1 cellular context compared by ENCODE assay signal in genomic region chr7:73890541-73891147, GRCh38.
TF ChIP-seq lines count a peak whose summit lies in the region.

No MANE protein-coding gene starts in this region.

TF ChIP-seq in H1, 55 proteins besides CTCF, POLR2A, EP300 and RAD21:
- TF ChIP-seq, protein P1, sequence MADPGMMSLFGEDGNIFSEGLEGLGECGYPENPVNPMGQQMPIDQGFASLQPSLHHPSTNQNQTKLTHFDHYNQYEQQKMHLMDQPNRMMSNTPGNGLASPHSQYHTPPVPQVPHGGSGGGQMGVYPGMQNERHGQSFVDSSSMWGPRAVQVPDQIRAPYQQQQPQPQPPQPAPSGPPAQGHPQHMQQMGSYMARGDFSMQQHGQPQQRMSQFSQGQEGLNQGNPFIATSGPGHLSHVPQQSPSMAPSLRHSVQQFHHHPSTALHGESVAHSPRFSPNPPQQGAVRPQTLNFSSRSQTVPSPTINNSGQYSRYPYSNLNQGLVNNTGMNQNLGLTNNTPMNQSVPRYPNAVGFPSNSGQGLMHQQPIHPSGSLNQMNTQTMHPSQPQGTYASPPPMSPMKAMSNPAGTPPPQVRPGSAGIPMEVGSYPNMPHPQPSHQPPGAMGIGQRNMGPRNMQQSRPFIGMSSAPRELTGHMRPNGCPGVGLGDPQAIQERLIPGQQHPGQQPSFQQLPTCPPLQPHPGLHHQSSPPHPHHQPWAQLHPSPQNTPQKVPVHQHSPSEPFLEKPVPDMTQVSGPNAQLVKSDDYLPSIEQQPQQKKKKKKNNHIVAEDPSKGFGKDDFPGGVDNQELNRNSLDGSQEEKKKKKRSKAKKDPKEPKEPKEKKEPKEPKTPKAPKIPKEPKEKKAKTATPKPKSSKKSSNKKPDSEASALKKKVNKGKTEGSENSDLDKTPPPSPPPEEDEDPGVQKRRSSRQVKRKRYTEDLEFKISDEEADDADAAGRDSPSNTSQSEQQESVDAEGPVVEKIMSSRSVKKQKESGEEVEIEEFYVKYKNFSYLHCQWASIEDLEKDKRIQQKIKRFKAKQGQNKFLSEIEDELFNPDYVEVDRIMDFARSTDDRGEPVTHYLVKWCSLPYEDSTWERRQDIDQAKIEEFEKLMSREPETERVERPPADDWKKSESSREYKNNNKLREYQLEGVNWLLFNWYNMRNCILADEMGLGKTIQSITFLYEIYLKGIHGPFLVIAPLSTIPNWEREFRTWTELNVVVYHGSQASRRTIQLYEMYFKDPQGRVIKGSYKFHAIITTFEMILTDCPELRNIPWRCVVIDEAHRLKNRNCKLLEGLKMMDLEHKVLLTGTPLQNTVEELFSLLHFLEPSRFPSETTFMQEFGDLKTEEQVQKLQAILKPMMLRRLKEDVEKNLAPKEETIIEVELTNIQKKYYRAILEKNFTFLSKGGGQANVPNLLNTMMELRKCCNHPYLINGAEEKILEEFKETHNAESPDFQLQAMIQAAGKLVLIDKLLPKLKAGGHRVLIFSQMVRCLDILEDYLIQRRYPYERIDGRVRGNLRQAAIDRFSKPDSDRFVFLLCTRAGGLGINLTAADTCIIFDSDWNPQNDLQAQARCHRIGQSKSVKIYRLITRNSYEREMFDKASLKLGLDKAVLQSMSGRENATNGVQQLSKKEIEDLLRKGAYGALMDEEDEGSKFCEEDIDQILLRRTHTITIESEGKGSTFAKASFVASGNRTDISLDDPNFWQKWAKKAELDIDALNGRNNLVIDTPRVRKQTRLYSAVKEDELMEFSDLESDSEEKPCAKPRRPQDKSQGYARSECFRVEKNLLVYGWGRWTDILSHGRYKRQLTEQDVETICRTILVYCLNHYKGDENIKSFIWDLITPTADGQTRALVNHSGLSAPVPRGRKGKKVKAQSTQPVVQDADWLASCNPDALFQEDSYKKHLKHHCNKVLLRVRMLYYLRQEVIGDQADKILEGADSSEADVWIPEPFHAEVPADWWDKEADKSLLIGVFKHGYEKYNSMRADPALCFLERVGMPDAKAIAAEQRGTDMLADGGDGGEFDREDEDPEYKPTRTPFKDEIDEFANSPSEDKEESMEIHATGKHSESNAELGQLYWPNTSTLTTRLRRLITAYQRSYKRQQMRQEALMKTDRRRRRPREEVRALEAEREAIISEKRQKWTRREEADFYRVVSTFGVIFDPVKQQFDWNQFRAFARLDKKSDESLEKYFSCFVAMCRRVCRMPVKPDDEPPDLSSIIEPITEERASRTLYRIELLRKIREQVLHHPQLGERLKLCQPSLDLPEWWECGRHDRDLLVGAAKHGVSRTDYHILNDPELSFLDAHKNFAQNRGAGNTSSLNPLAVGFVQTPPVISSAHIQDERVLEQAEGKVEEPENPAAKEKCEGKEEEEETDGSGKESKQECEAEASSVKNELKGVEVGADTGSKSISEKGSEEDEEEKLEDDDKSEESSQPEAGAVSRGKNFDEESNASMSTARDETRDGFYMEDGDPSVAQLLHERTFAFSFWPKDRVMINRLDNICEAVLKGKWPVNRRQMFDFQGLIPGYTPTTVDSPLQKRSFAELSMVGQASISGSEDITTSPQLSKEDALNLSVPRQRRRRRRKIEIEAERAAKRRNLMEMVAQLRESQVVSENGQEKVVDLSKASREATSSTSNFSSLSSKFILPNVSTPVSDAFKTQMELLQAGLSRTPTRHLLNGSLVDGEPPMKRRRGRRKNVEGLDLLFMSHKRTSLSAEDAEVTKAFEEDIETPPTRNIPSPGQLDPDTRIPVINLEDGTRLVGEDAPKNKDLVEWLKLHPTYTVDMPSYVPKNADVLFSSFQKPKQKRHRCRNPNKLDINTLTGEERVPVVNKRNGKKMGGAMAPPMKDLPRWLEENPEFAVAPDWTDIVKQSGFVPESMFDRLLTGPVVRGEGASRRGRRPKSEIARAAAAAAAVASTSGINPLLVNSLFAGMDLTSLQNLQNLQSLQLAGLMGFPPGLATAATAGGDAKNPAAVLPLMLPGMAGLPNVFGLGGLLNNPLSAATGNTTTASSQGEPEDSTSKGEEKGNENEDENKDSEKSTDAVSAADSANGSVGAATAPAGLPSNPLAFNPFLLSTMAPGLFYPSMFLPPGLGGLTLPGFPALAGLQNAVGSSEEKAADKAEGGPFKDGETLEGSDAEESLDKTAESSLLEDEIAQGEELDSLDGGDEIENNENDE (IDR thresholded peaks at IDR 0.05; ENCODE audit: insufficient replicate concordance, low read length), result no peak
- no peak for TF ChIP-seq SP2 (IDR thresholded peaks at IDR 0.05; ENCODE audit: low read length)
- TF ChIP-seq EZH2 (IDR thresholded peaks at IDR 0.05; ENCODE audit: low read depth, low read length, severe bottlenecking), result no peak
- no peak for TF ChIP-seq PHF8 (conservative IDR thresholded peaks at IDR 0.05; ENCODE audit: low read depth, low read length)
- no peak for TF ChIP-seq KDM1A (IDR thresholded peaks at IDR 0.05; ENCODE audit: borderline replicate concordance, low read length)
- TF ChIP-seq SAP30 (IDR thresholded peaks at IDR 0.05; ENCODE audit: insufficient read depth, insufficient replicate concordance, low read length), result no peak
- TF ChIP-seq HDAC6 (IDR thresholded peaks at IDR 0.05; ENCODE audit: low read depth, low read length), result no peak
- TF ChIP-seq SP4 (IDR thresholded peaks at IDR 0.05; ENCODE audit: low read length), result no peak
